ENCODE assay signal across 20 cellular contexts in genomic region chr12:91414636-91415035, GRCh38.
DNase-seq lines count a peak whose midpoint lies in the region; ATAC-seq, FAIRE-seq and TF ChIP-seq lines count a peak whose summit lies in the region.
"Had no signal": no experiment of that assay in that cellular context is flagged by ENCODE, and none has a peak within 500 bp of the region (broad histone marks: within the 10 kb centered on the region; RNA-seq: fewer than 3 reads in every experiment).

No MANE protein-coding gene starts in this region.

- POLR2A ChIA-PET in IMR-90 (lab: Charles Lee; ENCODE audit: unreplicated experiment) (no interaction called here), K562 (lab: Yijun Ruan, JAX) (interaction anchor here (1.0 kb wide), 1 partner anchor 8 kb away, joined by 3 read pairs; no protein-coding TSS in a partner anchor)

- H3K4ac ChIP-seq in IMR-90 (ENCODE audit: low read depth, low read length): no peak overlapping the region

- no peak for ATAC-seq in IMR-90 (ENCODE audit: low read depth)
- ATAC-seq in K562: no peak
- ATAC-seq in GM18909 (IDR thresholded peaks at IDR 0.05; ENCODE audit: poor library complexity, unreplicated experiment): no peak
- ATAC-seq: CD8-positive, alpha-beta T cell; GM12878; GM23338 had no signal

- no peak overlapping the region for H4K8ac ChIP-seq in IMR-90 (ENCODE audit: low read depth in 2 of 2, low read length in 2 of 2)

- H3K9me3 Mint-ChIP-seq in nephron: no peaks in the 10 kb centered on the region
- H3K9me3 Mint-ChIP-seq: CD4-positive, CD25-positive, alpha-beta regulatory T cell; CD8-positive, alpha-beta T cell; GM23338; HFFc6 had no signal

- dilution Hi-C loops in IMR-90 (cut with HindIII; ENCODE audit: low sequenced_read_pairs, unreplicated experiment): no loop called here

- H3K4me3 ChIP-seq in IMR-90 (ENCODE audit: insufficient read depth, low read depth, low read length) (no peak overlapping the region), K562 (no peak overlapping the region)
- H3K4me3 ChIP-seq: BLaER1, GM12878, GM23338, HAP-1 had no signal

- no peak overlapping the region for H3K56ac ChIP-seq in IMR-90 (ENCODE audit: extremely low read depth, insufficient read depth, low read length)

- BruUV-seq in IMR-90 (replicated peaks; lab: Mats Ljungman, UMichigan) (no TSS peak), K562 (replicated peaks; lab: Mats Ljungman, UMichigan) (no TSS peak)

- H2BK20ac ChIP-seq in IMR-90 (ENCODE audit: low read depth, low read length): no peak overlapping the region

- H3K4me1 ChIP-seq in IMR-90 (ENCODE audit: control insufficient read depth, insufficient read depth, low read length): peaks cover 4% of the 10 kb centered on the region
- H3K4me1 ChIP-seq in K562 (replicated peaks in 1 of 2; ENCODE audit: control insufficient read depth in 2 of 2, insufficient read depth in 2 of 2, low read length in 2 of 2): no peaks in the 10 kb centered on the region
- H3K4me1 ChIP-seq: BLaER1, HAP-1 had no signal

- no peak overlapping the region for H4K91ac ChIP-seq in IMR-90 (ENCODE audit: insufficient read depth, low read depth, low read length)

- TF ChIP-seq POLR2A in IMR-90 (IDR thresholded peaks at IDR 0.05; ENCODE audit: low read depth, low read length): no peak
- TF ChIP-seq POLR2A in K562 (conservative IDR thresholded peaks at IDR 0.05): no peak

- TF ChIP-seq RAD21 in IMR-90 (IDR thresholded peaks at IDR 0.05; ENCODE audit: low read length) (no peak), K562 (CRISPR knock-in tag; conservative IDR thresholded peaks at IDR 0.05 in 1 of 2, IDR thresholded peaks at IDR 0.05 in 1 of 2) (no peak)

- H3K36me3 ChIP-seq in IMR-90 (ENCODE audit: control insufficient read depth, insufficient read depth, low read length) (no peaks in the 10 kb centered on the region), K562 (ENCODE audit: control insufficient read depth, insufficient read depth, low read length) (no peaks in the 10 kb centered on the region)
- H3K36me3 ChIP-seq: BLaER1, HAP-1 had no signal

- no peak overlapping the region for H2AK5ac ChIP-seq in IMR-90 (ENCODE audit: low read depth, low read length)

- H3K18ac ChIP-seq in IMR-90 (ENCODE audit: low read depth, low read length): no peak overlapping the region

- H3K9me3 ChIP-seq in IMR-90 (ENCODE audit: control insufficient read depth, insufficient read depth, low read length) (no peaks in the 10 kb centered on the region), K562 (replicated peaks; ENCODE audit: control insufficient read depth, insufficient read depth, low read depth, low read length) (no peaks in the 10 kb centered on the region)
- H3K9me3 ChIP-seq: BLaER1, Caco-2, HAP-1 had no signal

- H2AK9ac ChIP-seq in IMR-90 (replicated peaks; ENCODE audit: low read depth, low read length, poor library complexity): no peak overlapping the region

- H4K5ac ChIP-seq in IMR-90 (ENCODE audit: low read depth, low read length): no peak overlapping the region

- in situ Hi-C loops in IMR-90 (cut with MboI; ENCODE audit: low sequenced_read_pairs): no loop called here
- in situ Hi-C loops in K562 (cut with MboI): no loop called here
- in situ Hi-C loops in G401 (cut with HindIII; ENCODE audit: low sequenced_read_pairs): no loop called here

- H3K9me1 ChIP-seq in IMR-90 (ENCODE audit: insufficient read depth, low read length) (no peaks in the 10 kb centered on the region), K562 (ENCODE audit: control insufficient read depth, insufficient read depth, low read length) (no peaks in the 10 kb centered on the region)

- FAIRE-seq in K562 (lab: Jason Lieb, UNC): no peak
- FAIRE-seq: GM12878, H54 had no signal

- H4K20me1 ChIP-seq in IMR-90 (ENCODE audit: insufficient read depth, low read length) (no peaks in the 10 kb centered on the region), K562 (replicated peaks; ENCODE audit: control insufficient read depth, insufficient read depth, low read length) (no peaks in the 10 kb centered on the region)
- H4K20me1 ChIP-seq: BLaER1 had no signal

- H3K9ac ChIP-seq in IMR-90 (ENCODE audit: low read depth, low read length): no peak overlapping the region
- no peak overlapping the region for H3K9ac ChIP-seq in K562 (ENCODE audit: insufficient read depth in 1 of 2, low read depth in 2 of 2, low read length in 2 of 2)
- H3K9ac ChIP-seq: BLaER1 had no signal

- DNase-seq in IMR-90: no peak
- no peak for DNase-seq in K562 (ENCODE audit: extremely low read depth in 1 of 4, low spot score in 3 of 4)
- DNase-seq in G401 (ENCODE audit: low spot score): no peak
- no peak for DNase-seq in stimulated activated CD4-positive, alpha-beta T cell treated with anti-CD3 and anti-CD28 coated beads, Interleukin-4, amount 100 ng/mL, for 4 hours
- DNase-seq: Caco-2; CD4-positive, CD25-positive, alpha-beta regulatory T cell; CD8-positive, alpha-beta T cell; DMS153; DND-41; GDM1; HFFc6 had no signal

- H3K27ac Mint-ChIP-seq in nephron: peak overlapping the region in 2 of 3 experiments; percentile 2 to 7
- H3K27ac Mint-ChIP-seq: B cell; CD4-positive, CD25-positive, alpha-beta regulatory T cell; CD8-positive, alpha-beta T cell; HFFc6 had no signal

- H3K14ac ChIP-seq in IMR-90 (replicated peaks; ENCODE audit: low read depth, low read length): no peak overlapping the region

- no peak overlapping the region for H2BK5ac ChIP-seq in IMR-90 (ENCODE audit: low read depth, low read length, poor library complexity, severe bottlenecking)

- TF ChIP-seq CTCF in IMR-90 (conservative IDR thresholded peaks at IDR 0.05; ENCODE audit: low read depth, low read length): no peak
- TF ChIP-seq CTCF in K562 (IDR thresholded peaks at IDR 0.05 in 2 of 3, conservative IDR thresholded peaks at IDR 0.05 in 1 of 3; ENCODE audit: insufficient read depth in 2 of 3, low read depth in 1 of 3, low read length in 3 of 3): no peak
- no peak for TF ChIP-seq CTCF in nephron (IDR thresholded peaks at IDR 0.05; ENCODE audit: unreplicated experiment in 3 of 3)

- no peak overlapping the region; the same call in 1 of the 2 replicates for H3K4me2 ChIP-seq in IMR-90 (ENCODE audit: low read depth, low read length)
- no peak overlapping the region for H3K4me2 ChIP-seq in K562 (ENCODE audit: insufficient read depth, low read length)
- H3K4me2 ChIP-seq: BLaER1, GM23338 had no signal

- TF ChIP-seq EP300 in K562 (IDR thresholded peaks at IDR 0.05; ENCODE audit: low read length): no peak

- H3K79me2 ChIP-seq in K562 (ENCODE audit: control insufficient read depth, insufficient read depth, low read length): no peaks in the 10 kb centered on the region

- H3K36me3 Mint-ChIP-seq in nephron (ENCODE audit: low read depth): no peaks in the 10 kb centered on the region
- H3K36me3 Mint-ChIP-seq: CD4-positive, CD25-positive, alpha-beta regulatory T cell; CD8-positive, alpha-beta T cell had no signal

- CTCF ChIA-PET in IMR-90 (lab: Yijun Ruan, JAX): no interaction called here
- CTCF ChIA-PET in K562 (lab: Yijun Ruan, JAX; ENCODE audit: low intra/inter-chr PET ratio): no interaction called here

- H3K79me1 ChIP-seq in IMR-90 (ENCODE audit: low read depth in 1 of 2, low read length in 2 of 2): no peaks in the 10 kb centered on the region

- H3K27ac ChIP-seq in IMR-90 (ENCODE audit: insufficient read depth, low read length) (no peak overlapping the region), K562 (ENCODE audit: extremely low read depth, low read depth, low read length) (no peak overlapping the region)
- H3K27ac ChIP-seq: BLaER1, C4-2B had no signal

- no peak overlapping the region for H2BK120ac ChIP-seq in IMR-90 (ENCODE audit: low read depth, low read length)

- peaks cover 2% of the 10 kb centered on the region; the same call in 1 of the 2 replicates for H3K27me3 ChIP-seq in IMR-90 (ENCODE audit: control insufficient read depth, insufficient read depth, low read length)
- H3K27me3 ChIP-seq in K562 (ENCODE audit: control insufficient read depth in 2 of 2, insufficient read depth in 2 of 2, low read length in 2 of 2): no peaks in the 10 kb centered on the region
- H3K27me3 ChIP-seq: BLaER1 had no signal

- no peak overlapping the region for H2BK15ac ChIP-seq in IMR-90 (ENCODE audit: low read depth, low read length)

- no peak overlapping the region for H3K23ac ChIP-seq in IMR-90 (ENCODE audit: low read depth, low read length)

- H2AFZ ChIP-seq in IMR-90 (replicated peaks; ENCODE audit: low read length, poor library complexity) (no peak overlapping the region), K562 (ENCODE audit: low read depth, low read length) (no peak overlapping the region)
- H2AFZ ChIP-seq: GM23338 had no signal

- H3K4me3 Mint-ChIP-seq in nephron: no peak overlapping the region
- H3K4me3 Mint-ChIP-seq: B cell; CD4-positive, CD25-positive, alpha-beta regulatory T cell; CD8-positive, alpha-beta T cell; GM23338; HFFc6 had no signal

- intact Hi-C loops in IMR-90 (cut with micrococcal nuclease): loop anchor here (5.0 kb wide), 1 partner anchor 88 kb away; no protein-coding TSS in a partner anchor
- intact Hi-C loops in K562 (cut with micrococcal nuclease): no loop called here

- peaks cover 21% of the 10 kb centered on the region for H3K4me1 Mint-ChIP-seq in nephron
- H3K4me1 Mint-ChIP-seq: B cell; CD4-positive, CD25-positive, alpha-beta regulatory T cell had no signal

- no peaks in the 10 kb centered on the region for H3K27me3 Mint-ChIP-seq in nephron (ENCODE audit: low read depth)

TF ChIP-seq in IMR-90, 13 proteins besides CTCF, POLR2A, EP300 and RAD21:
- peak; percentile 99 for TF ChIP-seq MAFK (IDR thresholded peaks at IDR 0.05; ENCODE audit: low read depth, low read length)
- TF ChIP-seq CHD1 (IDR thresholded peaks at IDR 0.05; ENCODE audit: low read depth, low read length): no peak

TF ChIP-seq in K562, 482 proteins besides CTCF, POLR2A, EP300 and RAD21 (continues in another document):
- no peak for TF ChIP-seq ZBTB8A (IDR thresholded peaks at IDR 0.05; ENCODE audit: partially characterized antibody)
- peak; percentile 93 for TF ChIP-seq MAFG (tag; conservative IDR thresholded peaks at IDR 0.05)
- no peak for TF ChIP-seq NBN (IDR thresholded peaks at IDR 0.05; ENCODE audit: low read depth)
- TF ChIP-seq LARP7 (IDR thresholded peaks at IDR 0.05): no peak
- TF ChIP-seq TAF9B (IDR thresholded peaks at IDR 0.05; ENCODE audit: partially characterized antibody): no peak
- no peak for TF ChIP-seq RB1 (IDR thresholded peaks at IDR 0.05; ENCODE audit: low read depth)
- TF ChIP-seq C11orf30 (IDR thresholded peaks at IDR 0.05; ENCODE audit: low read depth): peak; percentile 92
- TF ChIP-seq OTX1 (CRISPR knock-in tag; IDR thresholded peaks at IDR 0.05): no peak
- no peak for TF ChIP-seq TEAD2 (tag; IDR thresholded peaks at IDR 0.05)
- no peak for TF ChIP-seq TEAD4 (IDR thresholded peaks at IDR 0.05; ENCODE audit: low read length)
- TF ChIP-seq TEAD4 (CRISPR knock-in tag; IDR thresholded peaks at IDR 0.05; ENCODE audit: borderline replicate concordance): no peak
- TF ChIP-seq BRCA1 (IDR thresholded peaks at IDR 0.05): no peak
- TF ChIP-seq BRCA1 (CRISPR knock-in tag; IDR thresholded peaks at IDR 0.05): no peak
- no peak for TF ChIP-seq ZKSCAN3 (CRISPR knock-in tag; IDR thresholded peaks at IDR 0.05)
